In the genomic region with DNA sequence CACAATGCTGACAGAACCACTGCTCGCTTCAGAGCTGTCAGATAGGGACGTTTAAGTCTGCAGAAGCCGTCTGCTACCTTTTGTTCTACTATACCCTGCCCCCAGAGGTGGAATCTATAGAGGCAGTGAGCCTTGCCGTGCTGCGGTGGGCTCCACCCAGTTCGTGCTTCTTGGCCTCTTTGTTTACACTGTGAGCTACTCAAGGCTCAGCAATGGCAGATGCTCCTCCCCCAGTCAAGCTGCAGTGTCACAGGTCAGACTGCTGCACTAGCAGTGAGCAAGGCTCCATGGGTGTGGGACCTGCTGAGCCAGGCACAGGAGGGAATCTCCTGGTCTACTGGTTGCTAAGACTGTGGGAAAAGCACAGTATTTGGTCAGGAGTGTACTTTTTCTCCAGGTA, we compare ENCODE assay signal across 11 cellular contexts. TPM values are rescaled to one million over a fixed set of nuclear protein-coding genes. Genes with fewer than 3 reads are reported as not detected.
DNase-seq lines count a peak whose midpoint lies in the region; ATAC-seq and TF ChIP-seq lines count a peak whose summit lies in the region.
"Had no signal": no experiment of that assay in that cellular context is flagged by ENCODE, and none has a peak within 500 bp of the region (broad histone marks: within the 10 kb centered on the region; RNA-seq: fewer than 3 reads in every experiment).

No MANE protein-coding gene starts in this region.

- TF ChIP-seq CTCF in coronary artery (IDR thresholded peaks at IDR 0.05): no peak

- DNase-seq in DMS153 treated with DMSO at 0.1 percent for 48 hours (lab: John Stamatoyannopoulos, UW; ENCODE audit: unreplicated experiment) (peak; percentile 30), MG63 (peak; percentile 4), SHP77 treated with DMSO at 0.1 percent for 48 hours (lab: John Stamatoyannopoulos, UW) (peak; percentile 3), iPS-NIHi11 (ENCODE audit: low spot score) (peak; percentile 58), coronary artery (ENCODE audit: low spot score) (no peak), GM19238 (ENCODE audit: insufficient read length, low spot score) (no peak)
- DNase-seq: CD8-positive, alpha-beta T cell; cerebellar nuclear complex; nucleus accumbens had no signal

- H3K36me3 ChIP-seq in MG63: no peaks in the 10 kb centered on the region

- ATAC-seq in HG03520 (IDR thresholded peaks at IDR 0.05; ENCODE audit: unreplicated experiment) (no peak), HG02678 (IDR thresholded peaks at IDR 0.05; ENCODE audit: unreplicated experiment) (no peak)
- ATAC-seq: CD8-positive, alpha-beta T cell had no signal

- H3K4me3 ChIP-seq in MG63 (no peak overlapping the region), coronary artery (no peak overlapping the region)

- H3K27ac ChIP-seq in coronary artery: no peak overlapping the region

- H3K27me3 ChIP-seq in MG63: no peaks in the 10 kb centered on the region

- H3K9me3 ChIP-seq in MG63: no peaks in the 10 kb centered on the region

RNA-seq across cellular contexts. Expression of a gene that starts 47.1 kb away (rescaled TPM):
- total RNA-seq in MG63 (2014; rRNA removed; shearing (Covaris generic); ENCODE audit: low replicate concordance): 1.7 and 4.0 TPM in 2 replicates

RNA-seq across cellular contexts. Expression of a gene that starts 47.1 kb away (rescaled TPM):
- total RNA-seq in MG63 (2014; rRNA removed; shearing (Covaris generic); ENCODE audit: low replicate concordance): 16.0 and 17.4 TPM in 2 replicates

Comparison
In these comparisons a context has a peak if more than half of its experiments do, and no peak if none do; other contexts are left out.
1. DNase-seq: peak in DMS153 treated with DMSO at 0.1 percent for 48 hours (single experiment), MG63 (single experiment), SHP77 treated with DMSO at 0.1 percent for 48 hours (single experiment) and iPS-NIHi11 (single experiment); none in coronary artery (single experiment) and GM19238 (single experiment).